In the genomic region with DNA sequence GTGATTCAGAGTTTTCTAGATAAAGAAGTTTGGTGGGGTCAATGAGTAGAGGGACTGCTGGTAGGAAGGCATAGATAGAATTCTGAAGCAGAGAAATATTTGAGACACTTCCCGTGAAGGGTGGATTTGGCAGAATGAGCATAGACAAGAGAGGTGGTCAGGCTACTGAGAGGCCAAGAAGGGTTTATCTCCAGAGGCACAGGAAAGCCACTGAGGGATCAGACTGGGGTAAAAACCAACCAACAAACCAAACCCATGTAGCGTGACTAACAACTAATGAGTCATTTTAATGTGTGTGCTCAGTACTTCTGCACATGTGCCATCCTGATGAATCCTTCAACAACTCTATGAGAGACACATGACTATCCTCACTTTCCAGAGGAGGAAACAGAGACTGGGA, we compare ENCODE assay signal across 10 cellular contexts. TPM values are rescaled to one million over a fixed set of nuclear protein-coding genes. Genes with fewer than 3 reads are reported as not detected.
A peak's percentile ranks its signal among the peaks of the same experiment; 100 is the strongest.
DNase-seq lines count a peak whose midpoint lies in the region; ATAC-seq and TF ChIP-seq lines count a peak whose summit lies in the region.
"Had no signal": no experiment of that assay in that cellular context is flagged by ENCODE, and none has a peak within 500 bp of the region (broad histone marks: within the 10 kb centered on the region; RNA-seq: fewer than 3 reads in every experiment).

No MANE protein-coding gene starts in this region.

- no peak overlapping the region; the same call in 1 of the 2 replicates for H4K91ac ChIP-seq in IMR-90 (ENCODE audit: insufficient read depth, low read depth, low read length)

- TF ChIP-seq POLR2A in IMR-90 (IDR thresholded peaks at IDR 0.05; ENCODE audit: low read depth, low read length), result peak; percentile 13; the same call in 1 of the 2 replicates

- H3K27ac ChIP-seq in C4-2B (peak overlapping the region; percentile 53; the same call in 1 of the 2 replicates), IMR-90 (ENCODE audit: insufficient read depth, low read length) (peak overlapping the region; percentile 42), brain microvascular endothelial cell (peak overlapping the region; percentile 94)
- H3K27ac ChIP-seq in CD8-positive, alpha-beta T cell (ENCODE audit: low read depth, low read length), result no peak overlapping the region

- POLR2A ChIA-PET in IMR-90 (lab: Charles Lee; ENCODE audit: unreplicated experiment), result no interaction called here
- POLR2A ChIA-PET in CD8-positive, alpha-beta T cell (lab: Charles Lee), result no interaction called here

- H3K9ac ChIP-seq in IMR-90 (ENCODE audit: low read depth, low read length), result no peak overlapping the region
- peak overlapping the region; percentile 28 for H3K9ac ChIP-seq in mucosa of stomach (ENCODE audit: low read length)

- no peak overlapping the region for H4K5ac ChIP-seq in IMR-90 (ENCODE audit: low read depth, low read length)

- no peaks in the 10 kb centered on the region for H3K27me3 ChIP-seq in IMR-90 (ENCODE audit: control insufficient read depth, insufficient read depth, low read length)
- H3K27me3 ChIP-seq in brain microvascular endothelial cell (replicated peaks), result no peaks in the 10 kb centered on the region
- H3K27me3 ChIP-seq in mucosa of stomach (ENCODE audit: control insufficient read depth, insufficient read depth, low read length), result no peaks in the 10 kb centered on the region
- H3K27me3 ChIP-seq in CD8-positive, alpha-beta T cell (ENCODE audit: insufficient read depth, low read length), result no peaks in the 10 kb centered on the region
- H3K27me3 ChIP-seq: right lobe of liver had no signal

- TF ChIP-seq CTCF in C4-2B (conservative IDR thresholded peaks at IDR 0.05) (no peak), IMR-90 (conservative IDR thresholded peaks at IDR 0.05; ENCODE audit: low read depth, low read length) (no peak), brain microvascular endothelial cell (IDR thresholded peaks at IDR 0.05; ENCODE audit: low read depth, low read length, missing control alignments) (no peak)
- TF ChIP-seq CTCF in CD8-positive, alpha-beta T cell (IDR thresholded peaks at IDR 0.05), result no peak

- H3K4me3 ChIP-seq in IMR-90 (ENCODE audit: insufficient read depth, low read depth, low read length), result no peak overlapping the region
- H3K4me3 ChIP-seq in brain microvascular endothelial cell (ENCODE audit: low read depth, low read length), result no peak overlapping the region
- H3K4me3 ChIP-seq in mucosa of stomach (ENCODE audit: low read length), result no peak overlapping the region
- H3K4me3 ChIP-seq in CD8-positive, alpha-beta T cell (ENCODE audit: low read depth, low read length), result no peak overlapping the region
- H3K4me3 ChIP-seq: right lobe of liver had no signal

- peak overlapping the region; percentile 22; the same call in 1 of the 3 replicates for H2BK15ac ChIP-seq in IMR-90 (ENCODE audit: low read depth, low read length)

- no peaks in the 10 kb centered on the region for H3K9me3 Mint-ChIP-seq in CD8-positive, alpha-beta T cell

- peak overlapping the region; percentile 76 for H3K14ac ChIP-seq in IMR-90 (replicated peaks; ENCODE audit: low read depth, low read length)

- peak overlapping the region; percentile 25; the same call in 1 of the 2 replicates for H3K18ac ChIP-seq in IMR-90 (ENCODE audit: low read depth, low read length)

- peaks cover 14% of the 10 kb centered on the region for H3K9me1 ChIP-seq in IMR-90 (ENCODE audit: insufficient read depth, low read length)

- H2BK5ac ChIP-seq in IMR-90 (ENCODE audit: low read depth, low read length, poor library complexity, severe bottlenecking), result peak overlapping the region; percentile 76

- H3K23ac ChIP-seq in IMR-90 (ENCODE audit: low read depth, low read length), result peak overlapping the region; percentile 10; the same call in 1 of the 2 replicates

- dilution Hi-C loops in IMR-90 (cut with HindIII; ENCODE audit: low sequenced_read_pairs, unreplicated experiment), result no loop called here

- peak overlapping the region in 1 of 2 experiments; percentile 55; a peak in 2 of 4 replicates for H4K8ac ChIP-seq in IMR-90 (ENCODE audit: low read depth in 2 of 2, low read length in 2 of 2)

- H3K4ac ChIP-seq in IMR-90 (ENCODE audit: low read depth, low read length), result peak overlapping the region; percentile 49

- H3K36me3 ChIP-seq in IMR-90 (ENCODE audit: control insufficient read depth, insufficient read depth, low read length) (no peaks in the 10 kb centered on the region), brain microvascular endothelial cell (replicated peaks) (no peaks in the 10 kb centered on the region), mucosa of stomach (ENCODE audit: control insufficient read depth, insufficient read depth, low read length) (no peaks in the 10 kb centered on the region)
- H3K36me3 ChIP-seq in CD8-positive, alpha-beta T cell (ENCODE audit: insufficient read depth, low read length), result no peaks in the 10 kb centered on the region
- H3K36me3 ChIP-seq: right lobe of liver had no signal

- CTCF ChIA-PET in IMR-90 (lab: Yijun Ruan, JAX), result no interaction called here
- CTCF ChIA-PET in CD8-positive, alpha-beta T cell (lab: Charles Lee), result no interaction called here

- H3K79me1 ChIP-seq in IMR-90 (ENCODE audit: low read depth in 1 of 2, low read length in 2 of 2), result no peaks in the 10 kb centered on the region

- in situ Hi-C loops in IMR-90 (cut with MboI; ENCODE audit: low sequenced_read_pairs) (no loop called here), brain microvascular endothelial cell (cut with HindIII; ENCODE audit: low pct_ligation_motif_present, low sequenced_read_pairs) (no loop called here)

- H3K4me3 Mint-ChIP-seq in CD8-positive, alpha-beta T cell, result no peak overlapping the region

- no peak overlapping the region for H2AK9ac ChIP-seq in IMR-90 (replicated peaks; ENCODE audit: low read depth, low read length, poor library complexity)

- no peak overlapping the region for H2AFZ ChIP-seq in IMR-90 (replicated peaks; ENCODE audit: low read length, poor library complexity)

- 0 out of 2 replicates have a peak overlapping the region, but pooled peaks have one; percentile 5 for H2AK5ac ChIP-seq in IMR-90 (ENCODE audit: low read depth, low read length)

- peak; percentile 44 for ATAC-seq in IMR-90 (ENCODE audit: low read depth)
- no peak for ATAC-seq in CD8-positive, alpha-beta T cell

- TF ChIP-seq RAD21 in IMR-90 (IDR thresholded peaks at IDR 0.05; ENCODE audit: low read length), result no peak

- H2BK120ac ChIP-seq in IMR-90 (ENCODE audit: low read depth, low read length), result peak overlapping the region; percentile 58

- H3K4me2 ChIP-seq in IMR-90 (ENCODE audit: low read depth, low read length), result peak overlapping the region; percentile 38; the same call in 1 of the 2 replicates

- peak overlapping the region; percentile 66 for H2BK20ac ChIP-seq in IMR-90 (ENCODE audit: low read depth, low read length)

- H3K27me3 Mint-ChIP-seq in CD8-positive, alpha-beta T cell (ENCODE audit: low read depth), result peaks cover 8% of the 10 kb centered on the region

- intact Hi-C loops in IMR-90 (cut with micrococcal nuclease), result no loop called here
- intact Hi-C loops in CD8-positive, alpha-beta T cell (cut with DNase I, micrococcal nuclease), result no loop called here

- H3K4me1 ChIP-seq in IMR-90 (ENCODE audit: control insufficient read depth, insufficient read depth, low read length) (peaks cover 22% of the 10 kb centered on the region), mucosa of stomach (ENCODE audit: control insufficient read depth, insufficient read depth, low read length) (peaks cover 48% of the 10 kb centered on the region)
- no peaks in the 10 kb centered on the region for H3K4me1 ChIP-seq in CD8-positive, alpha-beta T cell (ENCODE audit: insufficient read depth, low read length)

- WGBS in IMR-90 (ENCODE audit: extremely low coverage in 2 of 2, insufficient read length in 1 of 2), 2 experiments, result no CpG with 5 or more reads among the region's 2 CpGs

- peak overlapping the region; percentile 56 for H3K56ac ChIP-seq in IMR-90 (ENCODE audit: extremely low read depth, insufficient read depth, low read length)

- no peak overlapping the region for H3K27ac Mint-ChIP-seq in CD8-positive, alpha-beta T cell

- no peaks in the 10 kb centered on the region for H3K9me3 ChIP-seq in IMR-90 (ENCODE audit: control insufficient read depth, insufficient read depth, low read length)
- H3K9me3 ChIP-seq in mucosa of stomach (ENCODE audit: control insufficient read depth, low read length), result no peaks in the 10 kb centered on the region
- H3K9me3 ChIP-seq in CD8-positive, alpha-beta T cell (ENCODE audit: low read length), result no peaks in the 10 kb centered on the region
- H3K9me3 ChIP-seq: right lobe of liver had no signal

- H3K36me3 Mint-ChIP-seq in CD8-positive, alpha-beta T cell, result no peaks in the 10 kb centered on the region

- H4K20me1 ChIP-seq in IMR-90 (ENCODE audit: insufficient read depth, low read length), result peaks cover 3% of the 10 kb centered on the region; the same call in 1 of the 2 replicates

- BruUV-seq in IMR-90 (replicated peaks; lab: Mats Ljungman, UMichigan), result no TSS peak

- DNase-seq in IMR-90 (peak; percentile 91), brain microvascular endothelial cell (peak; percentile 87)
- DNase-seq in stimulated activated CD4-positive, alpha-beta T cell treated with anti-CD3 and anti-CD28 coated beads, Interleukin-2, amount 100 ng/mL, for 24 hours, result no peak
- DNase-seq in CD8-positive, alpha-beta T cell, result no peak
- no peak for DNase-seq in activated CD4-positive, CD25-positive, alpha-beta regulatory T cell treated with anti-CD3 and anti-CD28 coated beads, Interleukin-2, amount 50 U/mL, for 72 hours
- no peak for DNase-seq in activated CD4-positive, alpha-beta T cell treated with anti-CD3 and anti-CD28 coated beads for 4 hours
- DNase-seq: hippocampal formation, right lobe of liver had no signal

- no peaks in the 10 kb centered on the region for H3K4me1 Mint-ChIP-seq in CD8-positive, alpha-beta T cell (ENCODE audit: low read depth)

TF ChIP-seq in IMR-90, 13 proteins besides CTCF, POLR2A, EP300 and RAD21:
- TF ChIP-seq USF2 (IDR thresholded peaks at IDR 0.05; ENCODE audit: low read depth, low read length) (peak; percentile 63), CHD1 (IDR thresholded peaks at IDR 0.05; ENCODE audit: low read depth, low read length) (no peak), BHLHE40 (IDR thresholded peaks at IDR 0.05; ENCODE audit: low read depth, low read length) (peak; percentile 88), FOS (IDR thresholded peaks at IDR 0.05; ENCODE audit: low read depth, low read length) (peak; percentile 64)
TF ChIP-seq in IMR-90: peak in this region for 3.

RNA-seq across cellular contexts. Expression of gene SERP2, which starts 60.0 kb away (rescaled TPM):
- 0.54 and 0.56 TPM in 2 replicates for total RNA-seq in IMR-90 (2012; rRNA removed)
- polyA plus RNA-seq in IMR-90 (2012; rRNA removed), result 1.3 and 1.4 TPM in 2 replicates
- 0.77 and 1.6 TPM in 2 replicates for polyA plus RNA-seq in IMR-90 (2012; cell fraction: cytosol; rRNA removed)
- polyA plus RNA-seq in IMR-90 (2012; cell fraction: nucleus; rRNA removed; ENCODE audit: low replicate concordance), result 0.96 and 2.3 TPM in 2 replicates
- not detected for total RNA-seq in CD8-positive, alpha-beta T cell

Comparison
In these comparisons a context has a peak if more than half of its experiments do, and no peak if none do; other contexts are left out.
1. DNase-seq: peak in IMR-90 (single experiment) and brain microvascular endothelial cell (single experiment); none in stimulated activated CD4-positive, alpha-beta T cell treated with anti-CD3 and anti-CD28 coated beads, Interleukin-2, amount 100 ng/mL, for 24 hours (0 of 2), CD8-positive, alpha-beta T cell (0 of 7), activated CD4-positive, CD25-positive, alpha-beta regulatory T cell treated with anti-CD3 and anti-CD28 coated beads, Interleukin-2, amount 50 U/mL, for 72 hours (single experiment) and activated CD4-positive, alpha-beta T cell treated with anti-CD3 and anti-CD28 coated beads for 4 hours (0 of 2).